Comparison of ENCODE assay signal across 8 cellular contexts in genomic region chr18:76751538-76751890, GRCh38.
"Had no signal": no experiment of that assay in that cellular context is flagged by ENCODE, and none has a peak within 500 bp of the region (broad histone marks: within the 10 kb centered on the region; RNA-seq: fewer than 3 reads in every experiment).

No MANE protein-coding gene starts in this region.

- FAIRE-seq: H1, H54, HTR-8/SVneo had no signal

- H3K4me3 ChIP-seq: GM23338 had no signal

- H3K27ac Mint-ChIP-seq: GM23338, H9, IgD-negative memory B cell had no signal

- H3K36me3 Mint-ChIP-seq: IgD-negative memory B cell had no signal

- H3K27me3 Mint-ChIP-seq: IgD-negative memory B cell had no signal

- H2AFZ ChIP-seq: GM23338 had no signal

- H3K4me3 Mint-ChIP-seq: GM23338, H9, IgD-negative memory B cell had no signal

- DNase-seq: H9, HCEC 1CT, KBM-7 had no signal

- H3K4me2 ChIP-seq: GM23338 had no signal

- H3K4me1 Mint-ChIP-seq: GM23338, H9, IgD-negative memory B cell had no signal

- ATAC-seq: GM23338 had no signal
